Comparison of ENCODE assay signal across 8 cellular contexts in the genomic region with DNA sequence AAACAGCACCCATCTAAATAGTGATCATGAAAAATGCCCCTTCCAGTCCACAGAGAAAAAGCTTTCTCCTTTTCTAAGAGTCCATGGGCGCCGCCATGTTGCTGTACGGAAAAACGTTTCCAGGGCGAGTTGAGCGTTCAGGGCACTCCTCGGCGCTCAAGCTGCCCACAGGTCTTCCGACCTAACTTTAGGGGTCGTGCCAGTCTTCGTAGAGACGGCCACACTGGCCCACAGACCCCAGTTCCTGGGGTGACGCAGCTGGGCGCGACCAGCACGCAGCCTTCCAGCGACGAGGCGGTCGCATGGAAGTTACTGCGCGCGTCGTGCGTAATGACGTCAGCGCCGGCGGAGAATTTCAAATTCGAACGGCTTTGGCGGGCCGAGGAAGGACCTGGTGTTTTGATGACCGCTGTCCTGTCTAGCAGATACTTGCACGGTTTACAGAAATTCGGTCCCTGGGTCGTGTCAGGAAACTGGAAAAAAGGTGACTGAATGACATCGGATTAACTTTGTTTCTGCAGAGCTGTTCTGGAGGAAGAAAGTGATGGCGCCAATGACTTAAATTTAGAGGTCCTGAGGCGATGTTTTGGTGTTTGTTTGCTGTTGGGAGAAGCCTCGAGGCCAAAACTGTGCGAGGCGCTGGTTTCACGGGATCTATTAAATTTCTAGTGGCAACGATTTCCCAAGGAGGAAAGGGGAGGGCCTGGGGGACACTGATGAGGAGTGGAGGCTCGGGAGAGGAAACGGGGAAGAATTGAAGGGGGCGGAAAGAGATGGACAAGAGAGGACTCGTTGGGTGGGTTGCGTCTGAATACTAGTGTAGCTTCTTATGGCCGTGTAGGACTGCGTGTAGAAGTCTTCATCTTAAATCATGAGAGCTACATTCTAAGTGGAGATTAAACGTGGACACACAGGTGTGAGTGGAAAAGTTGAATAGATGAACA.
A peak's percentile ranks its signal among the peaks of the same experiment; 100 is the strongest.
DNase-seq lines count a peak whose midpoint lies in the region; ATAC-seq lines count a peak whose summit lies in the region.

A gene with protein sequence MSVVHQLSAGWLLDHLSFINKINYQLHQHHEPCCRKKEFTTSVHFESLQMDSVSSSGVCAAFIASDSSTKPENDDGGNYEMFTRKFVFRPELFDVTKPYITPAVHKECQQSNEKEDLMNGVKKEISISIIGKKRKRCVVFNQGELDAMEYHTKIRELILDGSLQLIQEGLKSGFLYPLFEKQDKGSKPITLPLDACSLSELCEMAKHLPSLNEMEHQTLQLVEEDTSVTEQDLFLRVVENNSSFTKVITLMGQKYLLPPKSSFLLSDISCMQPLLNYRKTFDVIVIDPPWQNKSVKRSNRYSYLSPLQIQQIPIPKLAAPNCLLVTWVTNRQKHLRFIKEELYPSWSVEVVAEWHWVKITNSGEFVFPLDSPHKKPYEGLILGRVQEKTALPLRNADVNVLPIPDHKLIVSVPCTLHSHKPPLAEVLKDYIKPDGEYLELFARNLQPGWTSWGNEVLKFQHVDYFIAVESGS (minus strand): TSS at position 306 of the 944 bp plus-strand sequence. CDS start 4,289 bp downstream, outside the sequence.
Gene NDC80 (plus strand): TSS at position 358 of the 944 bp plus-strand sequence. CDS start 1,429 bp downstream, outside the sequence.

- peak within 1 kb of the TSS; percentile 99 for H3K27ac ChIP-seq in caudate nucleus (ENCODE audit: low read depth, low read length)

- DNase-seq in AG08395 (ENCODE audit: low spot score) = peak; percentile 88
- peak; percentile 88 for DNase-seq in NCI-H226
- DNase-seq in activated CD4-positive, CD25-positive, alpha-beta regulatory T cell (lab: John Stamatoyannopoulos, UW) = peak; percentile 56 to 71 (median 61)
- DNase-seq in caudate nucleus (lab: John Stamatoyannopoulos, UW) = peak in 60 of 61 donors; percentile 20 to 93 (median 74)
- peak; percentile 89 for DNase-seq in iris pigment epithelial cell (ENCODE audit: low read depth)
- DNase-seq in stimulated activated CD4-positive, alpha-beta T cell treated with anti-CD3 and anti-CD28 coated beads, Interleukin-12 subunit alpha, Interleukin-12 subunit beta, amount 100 ng/mL, for 24 hours (ENCODE audit: low read depth in 2 of 2) = peak; percentile 63 to 76

- peak; percentile 80 for ATAC-seq in GM18868 (IDR thresholded peaks at IDR 0.05; ENCODE audit: unreplicated experiment)
- peak; percentile 75 for ATAC-seq in HG03103 (IDR thresholded peaks at IDR 0.05; ENCODE audit: low read depth, unreplicated experiment)

Comparison
In these comparisons a context has a peak if more than half of its experiments do, and no peak if none do; other contexts are left out.
1. Peak in every context shown above with its lines: DNase-seq, ATAC-seq and H3K27ac ChIP-seq.